In genomic region chr10:78433722-78434535, GRCh38 we compare ENCODE assay signal across 11 cellular contexts.
A peak's percentile ranks its signal among the peaks of the same experiment; 100 is the strongest.
DNase-seq lines count a peak whose midpoint lies in the region; ATAC-seq, FAIRE-seq and TF ChIP-seq lines count a peak whose summit lies in the region.
"Had no signal": no experiment of that assay in that cellular context is flagged by ENCODE, and none has a peak within 500 bp of the region (broad histone marks: within the 10 kb centered on the region; RNA-seq: fewer than 3 reads in every experiment).

No MANE protein-coding gene starts in this region.

- no peaks in the 10 kb centered on the region for H4K20me1 ChIP-seq in SK-N-SH (ENCODE audit: insufficient read depth)

- H3K27ac ChIP-seq in right atrium auricular region (peak overlapping the region in 1 of 2 donors; percentile 26), SK-N-SH (ENCODE audit: low read depth in 2 of 2, low read length in 1 of 2) (peak overlapping the region in 1 of 2 experiments; percentile 99; a peak in 2 of 4 replicates)

- POLR2A ChIA-PET in SK-N-SH (lab: Yijun Ruan, JAX), result interaction anchor here (0.6 to 4.2 kb wide), 13 partner anchors 26 to 637 kb away, joined by 3 to 25 read pairs (median 4); no protein-coding TSS in a partner anchor

- 64% methylated on average over 7 of the region's 12 CpGs for WGBS in SK-N-SH (ENCODE audit: low lambda C conversion rate)

- no peak overlapping the region for H3K9ac ChIP-seq in SK-N-SH

- H3F3A ChIP-seq in SK-N-SH (replicated peaks; ENCODE audit: insufficient read depth), result no peaks in the 10 kb centered on the region

- H3K4me1 ChIP-seq in right atrium auricular region, result peaks cover 0 to 34% of the 10 kb centered on the region in 2 donors
- peaks cover 0 to 67% of the 10 kb centered on the region in 2 experiments; a peak in 2 of 4 replicates for H3K4me1 ChIP-seq in SK-N-SH (ENCODE audit: control insufficient read depth in 1 of 2, insufficient read depth in 2 of 2, low read depth in 1 of 2, low read length in 1 of 2)

- TF ChIP-seq EP300 in SK-N-SH (IDR thresholded peaks at IDR 0.05; ENCODE audit: borderline replicate concordance in 1 of 2, low read depth in 1 of 2, low read length in 1 of 2), result peak in 1 of 2 experiments; percentile 96; a peak in 2 of 4 replicates

- peak; percentile 63 for ATAC-seq in Right ventricle myocardium inferior
- ATAC-seq in left lobe of liver, result peak; percentile 39
- ATAC-seq in HG02981 (IDR thresholded peaks at IDR 0.05; ENCODE audit: unreplicated experiment), result no peak
- no peak for ATAC-seq in GM19351 (IDR thresholded peaks at IDR 0.05; ENCODE audit: unreplicated experiment)
- ATAC-seq: activated CD8-positive, alpha-beta T cell treated with anti-CD3 and anti-CD28 coated beads, Interleukin-2, amount 10 ng/mL, durations not matched to agents 7 days and 5 days had no signal

- peak; percentile 56 for TF ChIP-seq RAD21 in SK-N-SH (IDR thresholded peaks at IDR 0.05; ENCODE audit: low read length)

- FAIRE-seq in urothelium cell line (lab: Jason Lieb, UNC), result peak; percentile 9

- no peak overlapping the region for H3K4me2 ChIP-seq in SK-N-SH

- H3K27me3 ChIP-seq in right atrium auricular region, result no peaks in the 10 kb centered on the region
- H3K27me3 ChIP-seq in SK-N-SH (ENCODE audit: insufficient read depth), result no peaks in the 10 kb centered on the region

- CTCF ChIA-PET in SK-N-SH (lab: Yijun Ruan, JAX), result interaction anchor here (0.5 to 3.6 kb wide), 12 partner anchors 19 to 762 kb away, joined by 3 to 16 read pairs (median 4); no protein-coding TSS in a partner anchor

- TF ChIP-seq CTCF in right atrium auricular region (IDR thresholded peaks at IDR 0.05), result no peak
- no peak for TF ChIP-seq CTCF in SK-N-SH (IDR thresholded peaks at IDR 0.05)

- H3K36me3 ChIP-seq in right atrium auricular region, result no peaks in the 10 kb centered on the region
- no peaks in the 10 kb centered on the region for H3K36me3 ChIP-seq in SK-N-SH (replicated peaks in 1 of 2; ENCODE audit: control insufficient read depth in 1 of 2, insufficient read depth in 2 of 2, low read length in 1 of 2)

- no peaks in the 10 kb centered on the region for H3K9me2 ChIP-seq in SK-N-SH

- no peak overlapping the region for H3K4me3 ChIP-seq in right atrium auricular region
- no peak overlapping the region for H3K4me3 ChIP-seq in SK-N-SH (ENCODE audit: low read depth in 2 of 2, low read length in 1 of 2)
- H3K4me3 ChIP-seq: coronary artery had no signal

- intact Hi-C loops in Right ventricle myocardium inferior (cut with DNase I), result no loop called here

- no peaks in the 10 kb centered on the region for H3K79me2 ChIP-seq in SK-N-SH (ENCODE audit: insufficient read depth)

- no peak for DNase-seq in Right ventricle myocardium inferior (ENCODE audit: missing footprints)
- no peak for DNase-seq in right atrium auricular region (ENCODE audit: low spot score)
- peak; percentile 82 for DNase-seq in SK-N-SH
- DNase-seq in left lobe of liver (ENCODE audit: low spot score), result no peak
- no peak for DNase-seq in urothelium cell line (ENCODE audit: low spot score)
- DNase-seq in stimulated activated naive CD4-positive, alpha-beta T cell treated with Interleukin-2 at 50 U/mL for 16 hours (lab: John Stamatoyannopoulos, UW), result no peak
- DNase-seq: ACHN; activated CD8-positive, alpha-beta T cell treated with anti-CD3 and anti-CD28 coated beads, Interleukin-2, amount 10 ng/mL, durations not matched to agents 7 days and 5 days had no signal

- H3K9me3 ChIP-seq in right atrium auricular region (no peaks in the 10 kb centered on the region), SK-N-SH (no peaks in the 10 kb centered on the region)

- no peak overlapping the region for H2AFZ ChIP-seq in SK-N-SH (ENCODE audit: low read depth)

TF ChIP-seq in SK-N-SH, 30 proteins besides CTCF, POLR2A, EP300 and RAD21:
- TF ChIP-seq SMC3 (IDR thresholded peaks at IDR 0.05; ENCODE audit: low read depth, low read length) (peak; percentile 23; the same call in 1 of the 2 replicates), POLR2AphosphoS5 (IDR thresholded peaks at IDR 0.05; ENCODE audit: low read depth, low read length) (0 out of 2 replicates have a peak, but pooled peaks have one; percentile 15), USF1 (IDR thresholded peaks at IDR 0.05; ENCODE audit: borderline replicate concordance, low read depth) (no peak), TCF12 (IDR thresholded peaks at IDR 0.05) (peak; percentile 62; the same call in 1 of the 2 replicates), CHD2 (IDR thresholded peaks at IDR 0.05; ENCODE audit: low read length, partially characterized antibody) (peak; percentile 95), FOSL2 (IDR thresholded peaks at IDR 0.05; ENCODE audit: borderline replicate concordance, low read depth) (no peak), FOXJ3 (CRISPR knock-in tag; IDR thresholded peaks at IDR 0.05) (peak; percentile 81), RCOR1 (IDR thresholded peaks at IDR 0.05; ENCODE audit: low read length) (peak; percentile 85), GATA2 (CRISPR knock-in tag; IDR thresholded peaks at IDR 0.05) (peak; percentile 80)
- TF ChIP-seq, protein P1, sequence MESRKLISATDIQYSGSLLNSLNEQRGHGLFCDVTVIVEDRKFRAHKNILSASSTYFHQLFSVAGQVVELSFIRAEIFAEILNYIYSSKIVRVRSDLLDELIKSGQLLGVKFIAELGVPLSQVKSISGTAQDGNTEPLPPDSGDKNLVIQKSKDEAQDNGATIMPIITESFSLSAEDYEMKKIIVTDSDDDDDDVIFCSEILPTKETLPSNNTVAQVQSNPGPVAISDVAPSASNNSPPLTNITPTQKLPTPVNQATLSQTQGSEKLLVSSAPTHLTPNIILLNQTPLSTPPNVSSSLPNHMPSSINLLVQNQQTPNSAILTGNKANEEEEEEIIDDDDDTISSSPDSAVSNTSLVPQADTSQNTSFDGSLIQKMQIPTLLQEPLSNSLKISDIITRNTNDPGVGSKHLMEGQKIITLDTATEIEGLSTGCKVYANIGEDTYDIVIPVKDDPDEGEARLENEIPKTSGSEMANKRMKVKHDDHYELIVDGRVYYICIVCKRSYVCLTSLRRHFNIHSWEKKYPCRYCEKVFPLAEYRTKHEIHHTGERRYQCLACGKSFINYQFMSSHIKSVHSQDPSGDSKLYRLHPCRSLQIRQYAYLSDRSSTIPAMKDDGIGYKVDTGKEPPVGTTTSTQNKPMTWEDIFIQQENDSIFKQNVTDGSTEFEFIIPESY (IDR thresholded peaks at IDR 0.05; ENCODE audit: borderline replicate concordance, low read depth), result no peak
- TF ChIP-seq, protein P2, sequence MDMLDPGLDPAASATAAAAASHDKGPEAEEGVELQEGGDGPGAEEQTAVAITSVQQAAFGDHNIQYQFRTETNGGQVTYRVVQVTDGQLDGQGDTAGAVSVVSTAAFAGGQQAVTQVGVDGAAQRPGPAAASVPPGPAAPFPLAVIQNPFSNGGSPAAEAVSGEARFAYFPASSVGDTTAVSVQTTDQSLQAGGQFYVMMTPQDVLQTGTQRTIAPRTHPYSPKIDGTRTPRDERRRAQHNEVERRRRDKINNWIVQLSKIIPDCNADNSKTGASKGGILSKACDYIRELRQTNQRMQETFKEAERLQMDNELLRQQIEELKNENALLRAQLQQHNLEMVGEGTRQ (IDR thresholded peaks at IDR 0.05; ENCODE audit: borderline replicate concordance, low read depth, low read length), result 0 out of 2 replicates have a peak, but pooled peaks have one; percentile 9

Comparison
In these comparisons a context has a peak if more than half of its experiments do, and no peak if none do; other contexts are left out.
1. ATAC-seq: peak in Right ventricle myocardium inferior (single experiment) and left lobe of liver (single experiment); none in HG02981 (single experiment) and GM19351 (single experiment).